In genomic region chrX:154539077-154539476, GRCh38 we compare ENCODE assay signal across 30 cellular contexts. TPM values are rescaled to one million over a fixed set of nuclear protein-coding genes. Genes with fewer than 3 reads are reported as not detected.
DNase-seq lines count a peak whose midpoint lies in the region; ATAC-seq, FAIRE-seq and TF ChIP-seq lines count a peak whose summit lies in the region.
"Had no signal": no experiment of that assay in that cellular context is flagged by ENCODE, and none has a peak within 500 bp of the region (broad histone marks: within the 10 kb centered on the region; RNA-seq: fewer than 3 reads in every experiment).

No MANE protein-coding gene starts in this region.

- peak overlapping the region; percentile 20; the same call in 1 of the 3 replicates for H3K4me3 ChIP-seq in A549
- H3K4me3 ChIP-seq: adrenal gland, hepatocyte, left lung, pancreas had no signal

- no peak for TF ChIP-seq CTCF in A549 (IDR thresholded peaks at IDR 0.05)

- CTCF ChIA-PET in A549 (lab: Yijun Ruan, JAX) = interaction anchor here (1.4 to 7.5 kb wide), 2 partner anchors 6 to 12 kb away, joined by 6 to 55 read pairs; no protein-coding TSS in a partner anchor
- CTCF ChIA-PET in activated CD4-positive, alpha-beta memory T cell treated with anti-CD3 and anti-CD28 coated beads, Interleukin-2, amount 10 ng/mL, durations not matched to agents 7 days and 5 days (lab: Charles Lee) = no interaction called here

- H3K4me1 ChIP-seq in A549 = peaks cover 96% of the 10 kb centered on the region
- H3K4me1 ChIP-seq: pancreas had no signal

- no peak for TF ChIP-seq EP300 in A549 (IDR thresholded peaks at IDR 0.05)

- DNase-seq in A549 (ENCODE audit: low read depth in 1 of 2, low spot score in 1 of 2) (no peak), DMS53 treated with DMSO at 0.1 percent for 48 hours (lab: John Stamatoyannopoulos, UW; ENCODE audit: unreplicated experiment) (peak; percentile 33), immature natural killer cell (no peak), COLO829 (ENCODE audit: low spot score) (no peak)
- no peak for DNase-seq in activated CD4-positive, alpha-beta memory T cell treated with anti-CD3 and anti-CD28 coated beads, Interleukin-2, amount 10 ng/mL, durations not matched to agents 7 days and 5 days
- DNase-seq: activated CD4-positive, alpha-beta T cell treated with anti-CD3 and anti-CD28 coated beads for 1 hour; adrenal gland; effector memory CD4-positive, alpha-beta T cell; left lung; naive B cell; NCI-H2081; pancreas; right cardiac atrium; SHP77; stimulated activated CD4-positive, alpha-beta T cell treated with anti-CD3 and anti-CD28 coated beads, Interleukin-4, amount 100 ng/mL, for 1 hour; stimulated activated naive B cell treated with anti-CD40 and anti-IgM and Interleukin-4, amounts not matched to agents 10 μg/mL and 1 μg/mL and 100 μg/mL, for 72 hours; T-cell had no signal

- H3K4me3 Mint-ChIP-seq in activated CD4-positive, alpha-beta memory T cell treated with anti-CD3 and anti-CD28 coated beads, Interleukin-2, amount 10 ng/mL, durations not matched to agents 7 days and 5 days = no peak overlapping the region
- peak overlapping the region; percentile 2 to 69 (median 34) for H3K4me3 Mint-ChIP-seq in immature natural killer cell
- H3K4me3 Mint-ChIP-seq: activated T-helper 17 cell treated with anti-CD3 and anti-CD28 coated beads, Interleukin-2, amount 50 U/mL, for 72 hours; stimulated activated naive B cell treated with anti-CD40 and anti-IgM and Interleukin-4, amounts not matched to agents 10 μg/mL and 1 μg/mL and 100 μg/mL, for 72 hours; T-cell had no signal

- H3K36me3 Mint-ChIP-seq in activated CD4-positive, alpha-beta memory T cell treated with anti-CD3 and anti-CD28 coated beads, Interleukin-2, amount 10 ng/mL, durations not matched to agents 7 days and 5 days (ENCODE audit: low read depth) = peaks cover 11% of the 10 kb centered on the region
- H3K36me3 Mint-ChIP-seq in immature natural killer cell = peaks cover 4 to 9% (median 7%) of the 10 kb centered on the region in 3 donors
- H3K36me3 Mint-ChIP-seq: naive B cell, T-cell had no signal

- H3K9me3 ChIP-seq in A549 = no peaks in the 10 kb centered on the region
- H3K9me3 ChIP-seq: adrenal gland, left lung, pancreas had no signal

- POLR2A ChIA-PET in A549 (lab: Yijun Ruan, JAX) = interaction anchor here (1.6 kb wide), 1 partner anchor 11 kb away, joined by 4 read pairs; no protein-coding TSS in a partner anchor
- POLR2A ChIA-PET in activated CD4-positive, alpha-beta memory T cell treated with anti-CD3 and anti-CD28 coated beads, Interleukin-2, amount 10 ng/mL, durations not matched to agents 7 days and 5 days (lab: Charles Lee) = no interaction called here

- no peak for TF ChIP-seq POLR2A in A549 (IDR thresholded peaks at IDR 0.05; ENCODE audit: low read length)

- 14% methylated on average over 8 of the region's 8 CpGs for WGBS in A549 (ENCODE audit: missing lambda C conversion rate)

- H3K27ac Mint-ChIP-seq in activated CD4-positive, alpha-beta memory T cell treated with anti-CD3 and anti-CD28 coated beads, Interleukin-2, amount 10 ng/mL, durations not matched to agents 7 days and 5 days = peak overlapping the region; percentile 13
- H3K27ac Mint-ChIP-seq in immature natural killer cell = peak overlapping the region; percentile 73 to 92 (median 88)
- H3K27ac Mint-ChIP-seq: activated T-helper 17 cell treated with anti-CD3 and anti-CD28 coated beads, Interleukin-2, amount 50 U/mL, for 72 hours; stimulated activated naive B cell treated with anti-CD40 and anti-IgM and Interleukin-4, amounts not matched to agents 10 μg/mL and 1 μg/mL and 100 μg/mL, for 72 hours had no signal

- no peak for FAIRE-seq in A549 (lab: Jason Lieb, UNC)
- FAIRE-seq: colon, frontal cortex, GM19239, pancreas had no signal

- H3K4me2 ChIP-seq in A549 = peak overlapping the region; percentile 90
- H3K4me2 ChIP-seq: hepatocyte had no signal

- no peaks in the 10 kb centered on the region for H3K9me3 Mint-ChIP-seq in activated CD4-positive, alpha-beta memory T cell treated with anti-CD3 and anti-CD28 coated beads, Interleukin-2, amount 10 ng/mL, durations not matched to agents 7 days and 5 days
- peaks cover 0 to 1% (median 0%) of the 10 kb centered on the region in 6 donors for H3K9me3 Mint-ChIP-seq in immature natural killer cell
- H3K9me3 Mint-ChIP-seq: activated T-helper 17 cell treated with anti-CD3 and anti-CD28 coated beads, Interleukin-2, amount 50 U/mL, for 72 hours; stimulated activated naive B cell treated with anti-CD40 and anti-IgM and Interleukin-4, amounts not matched to agents 10 μg/mL and 1 μg/mL and 100 μg/mL, for 72 hours; T-cell had no signal

- ATAC-seq in A549 = no peak
- no peak for ATAC-seq in HG03097 (IDR thresholded peaks at IDR 0.05; ENCODE audit: low FRiP score, unreplicated experiment)
- ATAC-seq in HG03135 (IDR thresholded peaks at IDR 0.05; ENCODE audit: unreplicated experiment) = no peak
- ATAC-seq in HG02973 (IDR thresholded peaks at IDR 0.05; ENCODE audit: unreplicated experiment) = no peak
- ATAC-seq: activated T-helper 17 cell treated with anti-CD3 and anti-CD28 coated beads, Interleukin-2, amount 50 U/mL, for 72 hours; HCT116; left lung; pancreas; right cardiac atrium; stimulated activated naive B cell treated with anti-CD40 and anti-IgM and Interleukin-4, amounts not matched to agents 10 μg/mL and 1 μg/mL and 100 μg/mL, for 72 hours; T-cell had no signal

- H3K4me1 Mint-ChIP-seq in activated CD4-positive, alpha-beta memory T cell treated with anti-CD3 and anti-CD28 coated beads, Interleukin-2, amount 10 ng/mL, durations not matched to agents 7 days and 5 days = peaks cover 36% of the 10 kb centered on the region
- H3K4me1 Mint-ChIP-seq in immature natural killer cell = peaks cover 55 to 63% of the 10 kb centered on the region in 2 donors

- H3K27ac ChIP-seq in A549 = peak overlapping the region; percentile 98 to 100
- H3K27ac ChIP-seq: hepatocyte, left lung, pancreas had no signal

- H3K27me3 Mint-ChIP-seq in activated CD4-positive, alpha-beta memory T cell treated with anti-CD3 and anti-CD28 coated beads, Interleukin-2, amount 10 ng/mL, durations not matched to agents 7 days and 5 days = no peaks in the 10 kb centered on the region
- peaks cover 4 to 19% (median 5%) of the 10 kb centered on the region in 3 donors for H3K27me3 Mint-ChIP-seq in immature natural killer cell (ENCODE audit: low read depth in 3 of 3)
- H3K27me3 Mint-ChIP-seq: activated T-helper 17 cell treated with anti-CD3 and anti-CD28 coated beads, Interleukin-2, amount 50 U/mL, for 72 hours; naive B cell; stimulated activated naive B cell treated with anti-CD40 and anti-IgM and Interleukin-4, amounts not matched to agents 10 μg/mL and 1 μg/mL and 100 μg/mL, for 72 hours had no signal

- TF ChIP-seq RAD21 in A549 (conservative IDR thresholded peaks at IDR 0.05 in 1 of 2, IDR thresholded peaks at IDR 0.05 in 1 of 2) = no peak

TF ChIP-seq in A549, 52 proteins besides CTCF, POLR2A, EP300 and RAD21 (continues in another document):
- TF ChIP-seq CEBPB (IDR thresholded peaks at IDR 0.05) = no peak

RNA-seq across cellular contexts. Expression of gene G6PD, which starts 7.6 kb away (rescaled TPM):
- polyA plus RNA-seq in A549 (2011; rRNA removed) (692 and 774 TPM in 2 replicates), A549 (2017; fragmentation: RNase III; extraction: RNeasy Plus Mini Kit Qiagen cat#74134 plus additional on column Dnase treatment) (1,409 to 1,481 TPM (median 1,465 TPM) in 3 replicates), immature natural killer cell (10 to 100 TPM; 10.5 to 24.9 (median 12.1) TPM)
- polyA plus RNA-seq in A549 (2012; cell fraction: cytosol; rRNA removed) = 1,222 and 1,527 TPM in 2 replicates
- polyA plus RNA-seq in A549 (2012; cell fraction: nucleus; rRNA removed) = 2,784 and 3,385 TPM in 2 replicates
- polyA minus RNA-seq in A549 (2011; rRNA and poly(A)+ RNA removed) = 756 and 969 TPM in 2 replicates
- total RNA-seq in activated CD4-positive, alpha-beta memory T cell treated with anti-CD3 and anti-CD28 coated beads, Interleukin-2, amount 10 ng/mL, durations not matched to agents 7 days and 5 days = 10 to 100 TPM; 62.7 to 64.4 TPM

RNA-seq across cellular contexts. Expression of gene IKBKG, which starts 8.3 kb away (rescaled TPM):
- 19.7 and 22.1 TPM in 2 replicates for polyA plus RNA-seq in A549 (2011; rRNA removed)
- polyA plus RNA-seq in A549 (2012; cell fraction: cytosol; rRNA removed) = 38.7 and 46.2 TPM in 2 replicates
- 117 and 119 TPM in 2 replicates for polyA plus RNA-seq in A549 (2012; cell fraction: nucleus; rRNA removed)
- polyA plus RNA-seq in A549 (2017; fragmentation: RNase III; extraction: RNeasy Plus Mini Kit Qiagen cat#74134 plus additional on column Dnase treatment) = 33.4 to 38.8 TPM (median 34.2 TPM) in 3 replicates
- polyA minus RNA-seq in A549 (2011; rRNA and poly(A)+ RNA removed) = 9.9 and 14.9 TPM in 2 replicates
- total RNA-seq in activated CD4-positive, alpha-beta memory T cell treated with anti-CD3 and anti-CD28 coated beads, Interleukin-2, amount 10 ng/mL, durations not matched to agents 7 days and 5 days = 10 to 100 TPM; 51.9 to 54.0 TPM
- 10 to 100 TPM; 41.4 to 69.4 (median 45.9) TPM for polyA plus RNA-seq in immature natural killer cell

RNA-seq across cellular contexts. Expression of gene FAM3A, which starts 23.0 kb away (rescaled TPM):
- 18.6 and 21.7 TPM in 2 replicates for polyA plus RNA-seq in A549 (2011; rRNA removed)
- polyA plus RNA-seq in A549 (2012; cell fraction: cytosol; rRNA removed) = 47.8 and 55.1 TPM in 2 replicates
- 93.9 and 105 TPM in 2 replicates for polyA plus RNA-seq in A549 (2012; cell fraction: nucleus; rRNA removed)
- 33.2 to 40.6 TPM (median 36.7 TPM) in 3 replicates for polyA plus RNA-seq in A549 (2017; fragmentation: RNase III; extraction: RNeasy Plus Mini Kit Qiagen cat#74134 plus additional on column Dnase treatment)
- 16.1 and 21.8 TPM in 2 replicates for polyA minus RNA-seq in A549 (2011; rRNA and poly(A)+ RNA removed)
- 10 to 100 TPM; 24.9 to 29.0 TPM for total RNA-seq in activated CD4-positive, alpha-beta memory T cell treated with anti-CD3 and anti-CD28 coated beads, Interleukin-2, amount 10 ng/mL, durations not matched to agents 7 days and 5 days
- polyA plus RNA-seq in immature natural killer cell = 10 to 100 TPM; 27.1 to 31.3 (median 30.1) TPM

RNA-seq across cellular contexts. Expression of gene CTAG1A, which starts 45.9 kb away (rescaled TPM):
- polyA plus RNA-seq in A549 (2011; rRNA removed) (not detected in 2 replicates), A549 (2017; fragmentation: RNase III; extraction: RNeasy Plus Mini Kit Qiagen cat#74134 plus additional on column Dnase treatment) (not detected in 3 replicates), immature natural killer cell (not detected)
- polyA plus RNA-seq in A549 (2012; cell fraction: cytosol; rRNA removed) = not detected in 2 replicates
- 0.22 TPM in 1 of 2 replicates, not detected in the other for polyA plus RNA-seq in A549 (2012; cell fraction: nucleus; rRNA removed)
- polyA minus RNA-seq in A549 (2011; rRNA and poly(A)+ RNA removed) = not detected in 2 replicates
- total RNA-seq in activated CD4-positive, alpha-beta memory T cell treated with anti-CD3 and anti-CD28 coated beads, Interleukin-2, amount 10 ng/mL, durations not matched to agents 7 days and 5 days = not detected
- total RNA-seq: activated T-helper 17 cell treated with anti-CD3 and anti-CD28 coated beads, Interleukin-2, amount 50 U/mL, for 72 hours; adrenal gland; frontal cortex; hepatocyte; left lung; MCF 10A; OCI-LY7; pancreas; right cardiac atrium; T-cell had no signal
- polyA plus RNA-seq: AG04450, esophagus, hepatocyte, pancreas, right cardiac atrium had no signal

RNA-seq across cellular contexts. Expression of gene SLC10A3, which starts 48.6 kb away (rescaled TPM):
- polyA plus RNA-seq in A549 (2011; rRNA removed) (9.0 and 10.1 TPM in 2 replicates), A549 (2017; fragmentation: RNase III; extraction: RNeasy Plus Mini Kit Qiagen cat#74134 plus additional on column Dnase treatment) (19.3 to 24.1 TPM (median 21.7 TPM) in 3 replicates), immature natural killer cell (100 to 1,000 TPM in 1 of 3 donors, 10 to 100 TPM in 2; 53.1 to 110 (median 91.1) TPM)
- 18.6 and 27.7 TPM in 2 replicates for polyA plus RNA-seq in A549 (2012; cell fraction: cytosol; rRNA removed)
- polyA plus RNA-seq in A549 (2012; cell fraction: nucleus; rRNA removed) = 15.8 and 20.0 TPM in 2 replicates
- 11.0 and 18.0 TPM in 2 replicates for polyA minus RNA-seq in A549 (2011; rRNA and poly(A)+ RNA removed)
- total RNA-seq in activated CD4-positive, alpha-beta memory T cell treated with anti-CD3 and anti-CD28 coated beads, Interleukin-2, amount 10 ng/mL, durations not matched to agents 7 days and 5 days = 10 to 100 TPM; 27.0 to 27.6 TPM

Comparison
In these comparisons a context has a peak if more than half of its experiments do, and no peak if none do; other contexts are left out.
1. RNA of gene G6PD, which starts 7.6 kb away (polyA plus RNA-seq): 692 to 3,385 TPM in A549; 10.5 to 24.9 TPM in immature natural killer cell; every median in the first group is over 10 times any median in the second.